ENCODE assay signal across 14 cellular contexts in genomic region chr1:39147099-39148025, GRCh38. TPM values are rescaled to one million over a fixed set of nuclear protein-coding genes. Genes with fewer than 3 reads are reported as not detected.
DNase-seq lines count a peak whose midpoint lies in the region; FAIRE-seq and TF ChIP-seq lines count a peak whose summit lies in the region.
"Had no signal": no experiment of that assay in that cellular context is flagged by ENCODE, and none has a peak within 500 bp of the region (broad histone marks: within the 10 kb centered on the region; RNA-seq: fewer than 3 reads in every experiment).

No MANE protein-coding gene starts in this region.

- H2BK5ac ChIP-seq in H1 (ENCODE audit: low read depth, low read length) = peak overlapping the region; percentile 60; the same call in 1 of the 2 replicates

- H3K9ac ChIP-seq in BLaER1 (peak overlapping the region; percentile 30; the same call in 1 of the 2 replicates), H1 (replicated peaks in 1 of 4; ENCODE audit: extremely low read depth in 1 of 4, low read depth in 3 of 4, low read length in 3 of 4) (no peak overlapping the region)

- H3K79me1 ChIP-seq in H1 (ENCODE audit: low read depth, low read length) = peaks cover 3% of the 10 kb centered on the region; the same call in 1 of the 2 replicates

- H4K91ac ChIP-seq in H1 (replicated peaks; ENCODE audit: insufficient read length, low read length) = no peak overlapping the region

- no peak overlapping the region for H2BK15ac ChIP-seq in H1 (ENCODE audit: low read length)

- peaks cover 0 to 89% of the 10 kb centered on the region in 2 experiments; a peak in 3 of 4 replicates for H3K79me2 ChIP-seq in H1 (ENCODE audit: control insufficient read depth in 1 of 2, insufficient read depth in 2 of 2, low read length in 2 of 2)

- H3K27me3 ChIP-seq in BLaER1 (no peaks in the 10 kb centered on the region), H1 (replicated peaks in 1 of 4; ENCODE audit: control insufficient read depth in 3 of 4, extremely low read depth in 1 of 4, insufficient read depth in 3 of 4, low read length in 3 of 4) (no peaks in the 10 kb centered on the region)
- H3K27me3 ChIP-seq: BE2C, SJSA1 had no signal

- no peak overlapping the region for H2BK20ac ChIP-seq in H1 (ENCODE audit: low read length)

- H3K23me2 ChIP-seq in H1 (ENCODE audit: low read depth, low read length) = no peaks in the 10 kb centered on the region; the same call in 1 of the 2 replicates

- H3K23ac ChIP-seq in H1 (ENCODE audit: insufficient read length) = no peak overlapping the region

- H3K4me1 Mint-ChIP-seq in nephron progenitor cell = peaks cover 62% of the 10 kb centered on the region

- 0 out of 2 replicates have a peak, but pooled peaks cover 17% of the 10 kb centered on the region for H3K36me3 ChIP-seq in BLaER1
- no peaks in the 10 kb centered on the region for H3K36me3 ChIP-seq in H1 (ENCODE audit: control insufficient read depth in 2 of 4, insufficient read depth in 4 of 4, low read length in 3 of 4)
- H3K36me3 ChIP-seq: BE2C, SJSA1 had no signal

- peak overlapping the region; percentile 49 for H3K27ac ChIP-seq in BLaER1
- no peak overlapping the region for H3K27ac ChIP-seq in H1 (ENCODE audit: low read depth, low read length)
- H3K27ac ChIP-seq in substantia nigra (ENCODE audit: low read depth, low read length, poor library complexity, severe bottlenecking) = no peak overlapping the region
- H3K27ac ChIP-seq: SJSA1 had no signal

- TF ChIP-seq RAD21 in H1 (IDR thresholded peaks at IDR 0.05 in 1 of 2, conservative IDR thresholded peaks at IDR 0.05 in 1 of 2; ENCODE audit: low read depth in 2 of 2, low read length in 2 of 2) = no peak

- WGBS in H1 (ENCODE audit: extremely low coverage in 1 of 2, insufficient coverage in 1 of 2, insufficient read length in 1 of 2, insufficient replicate concordance in 2 of 2, low coverage in 1 of 2, low lambda C conversion rate in 2 of 2, missing lambda C conversion rate in 1 of 2), 2 experiments = 89 to 100% methylated on average over 1 to 3 of the region's 3 CpGs

- H3K4me3 ChIP-seq in BLaER1 = no peak overlapping the region
- no peak overlapping the region for H3K4me3 ChIP-seq in H1 (ENCODE audit: extremely low read depth in 1 of 4, insufficient read depth in 2 of 4, low read depth in 3 of 4, low read length in 4 of 4)
- H3K4me3 ChIP-seq: SJSA1 had no signal

- no peak overlapping the region for H2BK120ac ChIP-seq in H1 (replicated peaks; ENCODE audit: low read depth, low read length)

- peaks cover 34% of the 10 kb centered on the region for H4K20me1 ChIP-seq in BLaER1
- H4K20me1 ChIP-seq in H1 (replicated peaks in 1 of 2; ENCODE audit: control insufficient read depth in 1 of 2, insufficient read depth in 2 of 2, low read length in 2 of 2) = no peaks in the 10 kb centered on the region

- H3K9me3 ChIP-seq in BLaER1 (no peaks in the 10 kb centered on the region; the same call in 1 of the 2 replicates), H1 (ENCODE audit: insufficient read depth in 2 of 2, low read depth in 1 of 2, low read length in 1 of 2) (no peaks in the 10 kb centered on the region)
- H3K9me3 ChIP-seq: BE2C, SJSA1 had no signal

- H3K9me3 Mint-ChIP-seq in nephron progenitor cell = no peaks in the 10 kb centered on the region

- no peak overlapping the region for H2BK12ac ChIP-seq in H1 (ENCODE audit: low read depth, low read length)

- no peak for DNase-seq in H54 (ENCODE audit: insufficient read length, low spot score)
- DNase-seq in H1 (ENCODE audit: low read depth in 1 of 2, low spot score in 2 of 2) = no peak
- no peak for DNase-seq in nephron progenitor cell
- no peak for DNase-seq in activated CD4-positive, CD25-positive, alpha-beta regulatory T cell treated with anti-CD3 and anti-CD28 coated beads, Interleukin-2, amount 50 U/mL, for 72 hours
- DNase-seq in substantia nigra (lab: John Stamatoyannopoulos, UW) = no peak
- DNase-seq in SHP77 treated with DMSO at 0.1 percent for 48 hours (lab: John Stamatoyannopoulos, UW) = no peak
- DNase-seq: BE2C, HCEC 1CT, NCI-H1436 treated with DMSO at 0.1 percent for 48 hours, NCI-H2081 treated with DMSO at 0.1 percent for 48 hours, NCI-H524 treated with DMSO at 0.1 percent for 48 hours, RPMI8226 had no signal

- H3K14ac ChIP-seq in H1 (ENCODE audit: insufficient read length) = no peak overlapping the region

- no peak overlapping the region for H3K56ac ChIP-seq in H1 (replicated peaks; ENCODE audit: insufficient read length, low read depth, low read length)

- TF ChIP-seq EP300 in H1 (IDR thresholded peaks at IDR 0.05; ENCODE audit: borderline replicate concordance in 1 of 2, low read depth in 2 of 2, low read length in 2 of 2) = no peak

- TF ChIP-seq CTCF in H1 (IDR thresholded peaks at IDR 0.05; ENCODE audit: control extremely low read depth in 1 of 3, insufficient read depth in 1 of 3, low read depth in 1 of 3, low read length in 3 of 3) (no peak), nephron progenitor cell (IDR thresholded peaks at IDR 0.05) (no peak)

- no peak overlapping the region for H3K4me3 Mint-ChIP-seq in nephron progenitor cell

- no peak overlapping the region for H2AFZ ChIP-seq in H1 (ENCODE audit: low read length)

- H3K4me1 ChIP-seq in BLaER1 (peaks cover 81% of the 10 kb centered on the region), H1 (replicated peaks in 1 of 4; ENCODE audit: control insufficient read depth in 3 of 4, insufficient read depth in 4 of 4, low read length in 3 of 4) (peaks cover 2 to 25% (median 13%) of the 10 kb centered on the region in 4 experiments)

- no peak overlapping the region for H4K8ac ChIP-seq in H1 (ENCODE audit: extremely low read depth, insufficient read depth, low read length)

- peak overlapping the region; percentile 62 for H3K27ac Mint-ChIP-seq in nephron progenitor cell

- H3K27me3 Mint-ChIP-seq in nephron progenitor cell (ENCODE audit: low read depth, poor library complexity) = no peaks in the 10 kb centered on the region

- H3K36me3 Mint-ChIP-seq in nephron progenitor cell (ENCODE audit: low read depth) = peaks cover 37% of the 10 kb centered on the region

- H3K18ac ChIP-seq in H1 (ENCODE audit: extremely low read depth, low read length) = no peak overlapping the region

- CTCF ChIA-PET in H1 (lab: Charles Lee; ENCODE audit: partially characterized antibody) = interaction anchor here (0.6 to 1.2 kb wide), 3 partner anchors 15 to 798 kb away, joined by 3 to 6 read pairs (median 4); no protein-coding TSS in a partner anchor

- no peak overlapping the region for H3K4ac ChIP-seq in H1 (replicated peaks; ENCODE audit: insufficient read length, low read depth, low read length)

- no peak overlapping the region for H4K5ac ChIP-seq in H1 (ENCODE audit: insufficient read length, low read depth, low read length)

- H2AK5ac ChIP-seq in H1 (ENCODE audit: low read depth, low read length) = peak overlapping the region; percentile 54; the same call in 1 of the 2 replicates

- H3K4me2 ChIP-seq in BLaER1 (peak overlapping the region; percentile 64), H1 (ENCODE audit: insufficient read depth in 1 of 2, low read depth in 2 of 2, low read length in 2 of 2) (no peak overlapping the region)

- FAIRE-seq in H54 (lab: Jason Lieb, UNC) = peak; percentile 43
- FAIRE-seq in H1 (lab: Jason Lieb, UNC) = no peak

- POLR2A ChIA-PET in H1 (lab: Charles Lee; ENCODE audit: partially characterized antibody) = interaction anchor here (0.7 kb wide), 1 partner anchor 39 kb away, joined by 8 read pairs; no protein-coding TSS in a partner anchor

- TF ChIP-seq POLR2A in H54 (IDR thresholded peaks at IDR 0.05; ENCODE audit: low read depth, low read length) (no peak), H1 (IDR thresholded peaks at IDR 0.05; ENCODE audit: control extremely low read depth in 1 of 2, low read depth in 2 of 2, low read length in 2 of 2) (no peak)

TF ChIP-seq in H1, 55 proteins besides CTCF, POLR2A, EP300 and RAD21 (continues in another document):
- TF ChIP-seq GTF2F1 (IDR thresholded peaks at IDR 0.05; ENCODE audit: borderline replicate concordance, low read depth, low read length) (no peak), GABPA (IDR thresholded peaks at IDR 0.05; ENCODE audit: borderline replicate concordance, insufficient read depth, low read length) (no peak), NANOG (IDR thresholded peaks at IDR 0.05; ENCODE audit: insufficient read depth, low read depth, low read length, poor library complexity, severe bottlenecking) (no peak), CBX5 (IDR thresholded peaks at IDR 0.05; ENCODE audit: low read depth, low read length) (no peak), KDM5A (IDR thresholded peaks at IDR 0.05; ENCODE audit: low read length) (no peak), SIN3A (conservative IDR thresholded peaks at IDR 0.05 in 1 of 2, IDR thresholded peaks at IDR 0.05 in 1 of 2; ENCODE audit: low read depth in 1 of 2, low read length in 2 of 2) (no peak), SP4 (IDR thresholded peaks at IDR 0.05; ENCODE audit: low read length) (no peak), PHF8 (conservative IDR thresholded peaks at IDR 0.05; ENCODE audit: low read depth, low read length) (no peak), SIRT6 (IDR thresholded peaks at IDR 0.05; ENCODE audit: low read length) (no peak), CHD2 (IDR thresholded peaks at IDR 0.05; ENCODE audit: low read length) (no peak), NRF1 (IDR thresholded peaks at IDR 0.05; ENCODE audit: low read depth, low read length) (no peak), MAFK (IDR thresholded peaks at IDR 0.05; ENCODE audit: low read depth, low read length) (no peak), E2F6 (IDR thresholded peaks at IDR 0.05) (no peak), JUN (IDR thresholded peaks at IDR 0.05; ENCODE audit: low read depth, low read length) (no peak), ASH2L (IDR thresholded peaks at IDR 0.05; ENCODE audit: low read length) (no peak), TEAD4 (IDR thresholded peaks at IDR 0.05; ENCODE audit: low read depth, low read length) (no peak), RBBP5 (IDR thresholded peaks at IDR 0.05; ENCODE audit: borderline replicate concordance, low read depth, low read length) (no peak)

RNA-seq across cellular contexts. Expression of gene MACF1, which starts 57.1 kb away (rescaled TPM):
- total RNA-seq in H1 (2021; fragmentation: NEBNext Ultra II Directional; extraction: Animal tissue kit (Norgen Biotek cat#: 25700)) = 261 and 285 TPM in 2 replicates
- 57.6 and 59.8 TPM in 2 replicates for polyA plus RNA-seq in H1 (2011; rRNA removed)
- 58.6 TPM for polyA plus RNA-seq in H1 (2011; cell fraction: cytosol; rRNA removed)
- polyA plus RNA-seq in H1 (2011; cell fraction: nucleus; rRNA removed) = 249 TPM
- polyA plus RNA-seq in H1 (2012, experiment 1 of 2) = 118 to 148 TPM (median 133 TPM) in 4 replicates
- polyA plus RNA-seq in H1 (2012, experiment 2 of 2) = 7.3 TPM
- 141 TPM for polyA plus RNA-seq in H1 (2013, experiment 1 of 2)
- polyA plus RNA-seq in H1 (2013, experiment 2 of 2) = 133 TPM
- 265 and 314 TPM in 2 replicates for polyA minus RNA-seq in H1 (2011; rRNA and poly(A)+ RNA removed)
- 150 TPM for polyA minus RNA-seq in H1 (2011; cell fraction: cytosol; rRNA and poly(A)+ RNA removed)
- polyA minus RNA-seq in H1 (2011; cell fraction: nucleus; rRNA and poly(A)+ RNA removed) = 618 TPM
